Comparison of ENCODE assay signal across 10 cellular contexts in genomic region chr17:10652984-10653680, GRCh38. TPM values are rescaled to one million over a fixed set of nuclear protein-coding genes. Genes with fewer than 3 reads are reported as not detected.
DNase-seq lines count a peak whose midpoint lies in the region; ATAC-seq lines count a peak whose summit lies in the region.
"Had no signal": no experiment of that assay in that cellular context is flagged by ENCODE, and none has a peak within 500 bp of the region (broad histone marks: within the 10 kb centered on the region; RNA-seq: fewer than 3 reads in every experiment).

No MANE protein-coding gene starts in this region.

- intact Hi-C loops in activated CD4-positive, alpha-beta T cell treated with anti-CD3 and anti-CD28 coated beads, Interleukin-2, amount 10 ng/mL, durations not matched to agents 24 days and 14 days (cut with micrococcal nuclease): loop anchor here (2.0 kb wide), 1 partner anchor 44 kb away; the partner anchor contains the start of genes ADPRM and SCO1
- intact Hi-C loops in posterior cingulate gyrus (cut with DNase I): no loop called here

- peak overlapping the region; percentile 45 for H3K27ac Mint-ChIP-seq in activated CD4-positive, alpha-beta T cell treated with anti-CD3 and anti-CD28 coated beads, Interleukin-2, amount 10 ng/mL, durations not matched to agents 24 days and 14 days
- H3K27ac Mint-ChIP-seq in activated naive CD8-positive, alpha-beta T cell treated with anti-CD3 and anti-CD28 coated beads for 36 hours: peak overlapping the region; percentile 80

- ATAC-seq in HG02642 (IDR thresholded peaks at IDR 0.05; ENCODE audit: poor library complexity, unreplicated experiment) (peak; percentile 68), GM19023 (IDR thresholded peaks at IDR 0.05; ENCODE audit: unreplicated experiment) (no peak)

- H3K4me3 Mint-ChIP-seq in activated CD4-positive, alpha-beta T cell treated with anti-CD3 and anti-CD28 coated beads, Interleukin-2, amount 10 ng/mL, durations not matched to agents 24 days and 14 days: peak overlapping the region; percentile 2
- H3K4me3 Mint-ChIP-seq in activated naive CD8-positive, alpha-beta T cell treated with anti-CD3 and anti-CD28 coated beads for 36 hours: peak overlapping the region; percentile 30

- H3K36me3 Mint-ChIP-seq in activated CD4-positive, alpha-beta T cell treated with anti-CD3 and anti-CD28 coated beads, Interleukin-2, amount 10 ng/mL, durations not matched to agents 24 days and 14 days (ENCODE audit: low read depth): peaks cover 2% of the 10 kb centered on the region
- H3K36me3 Mint-ChIP-seq in activated naive CD8-positive, alpha-beta T cell treated with anti-CD3 and anti-CD28 coated beads for 36 hours: peaks cover 7% of the 10 kb centered on the region

- H3K27me3 Mint-ChIP-seq in activated CD4-positive, alpha-beta T cell treated with anti-CD3 and anti-CD28 coated beads, Interleukin-2, amount 10 ng/mL, durations not matched to agents 24 days and 14 days: no peaks in the 10 kb centered on the region
- H3K27me3 Mint-ChIP-seq in activated naive CD8-positive, alpha-beta T cell treated with anti-CD3 and anti-CD28 coated beads for 36 hours: peaks cover 4% of the 10 kb centered on the region

- no peaks in the 10 kb centered on the region for H3K9me3 Mint-ChIP-seq in activated CD4-positive, alpha-beta T cell treated with anti-CD3 and anti-CD28 coated beads, Interleukin-2, amount 10 ng/mL, durations not matched to agents 24 days and 14 days
- H3K9me3 Mint-ChIP-seq in activated naive CD8-positive, alpha-beta T cell treated with anti-CD3 and anti-CD28 coated beads for 36 hours: no peaks in the 10 kb centered on the region

- H3K4me1 Mint-ChIP-seq in activated CD4-positive, alpha-beta T cell treated with anti-CD3 and anti-CD28 coated beads, Interleukin-2, amount 10 ng/mL, durations not matched to agents 24 days and 14 days: peaks cover 9% of the 10 kb centered on the region
- peaks cover 9% of the 10 kb centered on the region for H3K4me1 Mint-ChIP-seq in activated naive CD8-positive, alpha-beta T cell treated with anti-CD3 and anti-CD28 coated beads for 36 hours

- DNase-seq in activated CD4-positive, alpha-beta T cell treated with anti-CD3 and anti-CD28 coated beads, Interleukin-2, amount 10 ng/mL, durations not matched to agents 24 days and 14 days: peak; percentile 60
- DNase-seq in activated CD4-positive, alpha-beta T cell treated with anti-CD3 and anti-CD28 coated beads for 4 hours: no peak
- DNase-seq in activated naive CD8-positive, alpha-beta T cell treated with anti-CD3 and anti-CD28 coated beads for 36 hours: peak; percentile 40
- DNase-seq in posterior cingulate gyrus: peak in 6 of 10 donors; percentile 18 to 88 (median 64)
- no peak for DNase-seq in NCI-H2029 (lab: John Stamatoyannopoulos, UW)
- DNase-seq in NCI-H748 treated with DMSO at 0.1 percent for 48 hours (lab: John Stamatoyannopoulos, UW): no peak
- DNase-seq: NCI-H1092 treated with DMSO at 0.1 percent for 48 hours, trophoblast cell had no signal

RNA-seq across cellular contexts. Expression of gene MYH3, which starts 4.0 kb away (rescaled TPM):
- 7.0 and 8.1 TPM in 2 replicates for total RNA-seq in activated CD4-positive, alpha-beta T cell treated with anti-CD3 and anti-CD28 coated beads, Interleukin-2, amount 10 ng/mL, durations not matched to agents 24 days and 14 days
- 1 to 10 TPM; 3.2 to 3.4 TPM for total RNA-seq in activated naive CD8-positive, alpha-beta T cell treated with anti-CD3 and anti-CD28 coated beads for 36 hours

RNA-seq across cellular contexts. Expression of gene SCO1, which starts 44.2 kb away (rescaled TPM):
- total RNA-seq in activated CD4-positive, alpha-beta T cell treated with anti-CD3 and anti-CD28 coated beads, Interleukin-2, amount 10 ng/mL, durations not matched to agents 24 days and 14 days: 43.4 and 44.9 TPM in 2 replicates
- 10 to 100 TPM; 55.1 to 56.1 TPM for total RNA-seq in activated naive CD8-positive, alpha-beta T cell treated with anti-CD3 and anti-CD28 coated beads for 36 hours

RNA-seq across cellular contexts. Expression of gene ADPRM, which starts 44.3 kb away (rescaled TPM):
- 10.0 and 11.9 TPM in 2 replicates for total RNA-seq in activated CD4-positive, alpha-beta T cell treated with anti-CD3 and anti-CD28 coated beads, Interleukin-2, amount 10 ng/mL, durations not matched to agents 24 days and 14 days
- 10 to 100 TPM; 12.9 to 13.2 TPM for total RNA-seq in activated naive CD8-positive, alpha-beta T cell treated with anti-CD3 and anti-CD28 coated beads for 36 hours

Comparison
In these comparisons a context has a peak if more than half of its experiments do, and no peak if none do; other contexts are left out.
1. DNase-seq: peak in activated CD4-positive, alpha-beta T cell treated with anti-CD3 and anti-CD28 coated beads, Interleukin-2, amount 10 ng/mL, durations not matched to agents 24 days and 14 days (single experiment), activated naive CD8-positive, alpha-beta T cell treated with anti-CD3 and anti-CD28 coated beads for 36 hours (single experiment) and posterior cingulate gyrus (6 of 10); none in activated CD4-positive, alpha-beta T cell treated with anti-CD3 and anti-CD28 coated beads for 4 hours (0 of 2), NCI-H2029 (single experiment) and NCI-H748 treated with DMSO at 0.1 percent for 48 hours (single experiment).